Comparison of ENCODE assay signal across 1 cellular context in the genomic region with DNA sequence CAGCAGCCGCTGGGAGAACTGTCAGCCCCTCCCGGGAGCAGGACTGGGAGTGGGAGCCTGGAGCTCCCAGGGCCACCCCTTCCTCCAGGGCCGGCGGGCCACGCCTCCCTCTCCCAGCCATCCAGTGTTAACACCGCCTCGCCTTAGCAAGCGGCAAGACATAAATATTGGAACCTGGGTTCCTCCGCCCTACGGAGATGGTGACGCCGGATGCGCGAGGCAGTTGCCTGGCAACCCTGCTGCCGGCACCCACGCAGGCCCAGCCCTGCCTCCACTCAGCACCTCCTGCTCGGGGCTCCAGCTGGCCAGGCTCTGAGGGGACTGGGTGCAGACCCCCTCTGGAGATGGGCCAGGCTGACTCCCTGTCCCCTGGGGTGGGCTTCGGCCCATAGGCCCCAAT.
TF ChIP-seq lines count a peak whose summit lies in the region.

No MANE protein-coding gene starts in this region.

TF ChIP-seq in HCT116, 20 proteins besides CTCF, POLR2A, EP300 and RAD21 (continued from another document):
- TF ChIP-seq, protein P1, sequence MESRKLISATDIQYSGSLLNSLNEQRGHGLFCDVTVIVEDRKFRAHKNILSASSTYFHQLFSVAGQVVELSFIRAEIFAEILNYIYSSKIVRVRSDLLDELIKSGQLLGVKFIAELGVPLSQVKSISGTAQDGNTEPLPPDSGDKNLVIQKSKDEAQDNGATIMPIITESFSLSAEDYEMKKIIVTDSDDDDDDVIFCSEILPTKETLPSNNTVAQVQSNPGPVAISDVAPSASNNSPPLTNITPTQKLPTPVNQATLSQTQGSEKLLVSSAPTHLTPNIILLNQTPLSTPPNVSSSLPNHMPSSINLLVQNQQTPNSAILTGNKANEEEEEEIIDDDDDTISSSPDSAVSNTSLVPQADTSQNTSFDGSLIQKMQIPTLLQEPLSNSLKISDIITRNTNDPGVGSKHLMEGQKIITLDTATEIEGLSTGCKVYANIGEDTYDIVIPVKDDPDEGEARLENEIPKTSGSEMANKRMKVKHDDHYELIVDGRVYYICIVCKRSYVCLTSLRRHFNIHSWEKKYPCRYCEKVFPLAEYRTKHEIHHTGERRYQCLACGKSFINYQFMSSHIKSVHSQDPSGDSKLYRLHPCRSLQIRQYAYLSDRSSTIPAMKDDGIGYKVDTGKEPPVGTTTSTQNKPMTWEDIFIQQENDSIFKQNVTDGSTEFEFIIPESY (IDR thresholded peaks at IDR 0.05; ENCODE audit: extremely low read depth, insufficient replicate concordance, low read length): no peak
- TF ChIP-seq CBX3 (IDR thresholded peaks at IDR 0.05; ENCODE audit: low read depth) (no peak), SP1 (IDR thresholded peaks at IDR 0.05; ENCODE audit: low read depth) (no peak), ELF1 (IDR thresholded peaks at IDR 0.05; ENCODE audit: borderline replicate concordance, low read depth) (no peak), EZH2phosphoT487 (IDR thresholded peaks at IDR 0.05; ENCODE audit: borderline replicate concordance) (no peak), EGR1 (IDR thresholded peaks at IDR 0.05; ENCODE audit: low read depth) (no peak; the same call in 1 of the 2 replicates), SRF (IDR thresholded peaks at IDR 0.05; ENCODE audit: low read depth) (no peak), JUND (IDR thresholded peaks at IDR 0.05) (no peak), TCF7L2 (IDR thresholded peaks at IDR 0.05; ENCODE audit: borderline replicate concordance, extremely low read depth, insufficient read depth, insufficient read length) (no peak)
- TF ChIP-seq, protein P2, sequence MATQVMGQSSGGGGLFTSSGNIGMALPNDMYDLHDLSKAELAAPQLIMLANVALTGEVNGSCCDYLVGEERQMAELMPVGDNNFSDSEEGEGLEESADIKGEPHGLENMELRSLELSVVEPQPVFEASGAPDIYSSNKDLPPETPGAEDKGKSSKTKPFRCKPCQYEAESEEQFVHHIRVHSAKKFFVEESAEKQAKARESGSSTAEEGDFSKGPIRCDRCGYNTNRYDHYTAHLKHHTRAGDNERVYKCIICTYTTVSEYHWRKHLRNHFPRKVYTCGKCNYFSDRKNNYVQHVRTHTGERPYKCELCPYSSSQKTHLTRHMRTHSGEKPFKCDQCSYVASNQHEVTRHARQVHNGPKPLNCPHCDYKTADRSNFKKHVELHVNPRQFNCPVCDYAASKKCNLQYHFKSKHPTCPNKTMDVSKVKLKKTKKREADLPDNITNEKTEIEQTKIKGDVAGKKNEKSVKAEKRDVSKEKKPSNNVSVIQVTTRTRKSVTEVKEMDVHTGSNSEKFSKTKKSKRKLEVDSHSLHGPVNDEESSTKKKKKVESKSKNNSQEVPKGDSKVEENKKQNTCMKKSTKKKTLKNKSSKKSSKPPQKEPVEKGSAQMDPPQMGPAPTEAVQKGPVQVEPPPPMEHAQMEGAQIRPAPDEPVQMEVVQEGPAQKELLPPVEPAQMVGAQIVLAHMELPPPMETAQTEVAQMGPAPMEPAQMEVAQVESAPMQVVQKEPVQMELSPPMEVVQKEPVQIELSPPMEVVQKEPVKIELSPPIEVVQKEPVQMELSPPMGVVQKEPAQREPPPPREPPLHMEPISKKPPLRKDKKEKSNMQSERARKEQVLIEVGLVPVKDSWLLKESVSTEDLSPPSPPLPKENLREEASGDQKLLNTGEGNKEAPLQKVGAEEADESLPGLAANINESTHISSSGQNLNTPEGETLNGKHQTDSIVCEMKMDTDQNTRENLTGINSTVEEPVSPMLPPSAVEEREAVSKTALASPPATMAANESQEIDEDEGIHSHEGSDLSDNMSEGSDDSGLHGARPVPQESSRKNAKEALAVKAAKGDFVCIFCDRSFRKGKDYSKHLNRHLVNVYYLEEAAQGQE (IDR thresholded peaks at IDR 0.05; ENCODE audit: low read depth): no peak
